In the genomic region with DNA sequence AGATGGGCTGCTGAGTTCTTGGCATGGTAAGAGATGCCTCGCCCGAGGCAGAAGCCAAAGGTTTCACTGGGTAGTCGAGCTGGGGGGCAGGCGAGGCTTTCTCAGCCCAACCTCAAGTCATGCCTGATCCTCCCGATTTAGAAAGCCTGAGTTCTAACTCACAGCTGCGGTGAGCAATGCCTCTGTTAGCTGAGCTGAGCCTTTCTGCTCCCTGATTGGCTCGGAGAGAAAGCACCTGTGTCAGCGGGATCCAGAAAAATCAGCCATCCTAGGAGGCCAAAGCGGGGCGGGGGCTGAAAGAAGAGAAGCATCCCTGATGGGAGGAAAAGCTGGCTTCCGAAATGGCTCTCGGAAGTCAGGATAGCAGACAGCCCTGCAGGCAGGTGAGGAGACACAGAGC, we compare ENCODE assay signal across 2 cellular contexts.
TF ChIP-seq lines count a peak whose summit lies in the region.

No MANE protein-coding gene starts in this region.

TF ChIP-seq in GM23338, 12 proteins besides CTCF, POLR2A, EP300 and RAD21 (continues in another document):
- TF ChIP-seq STAT1 (IDR thresholded peaks at IDR 0.05; ENCODE audit: unreplicated experiment): no peak
- no peak for TF ChIP-seq ZNF114 (CRISPR knock-in tag; IDR thresholded peaks at IDR 0.05)
- TF ChIP-seq, protein P1, sequence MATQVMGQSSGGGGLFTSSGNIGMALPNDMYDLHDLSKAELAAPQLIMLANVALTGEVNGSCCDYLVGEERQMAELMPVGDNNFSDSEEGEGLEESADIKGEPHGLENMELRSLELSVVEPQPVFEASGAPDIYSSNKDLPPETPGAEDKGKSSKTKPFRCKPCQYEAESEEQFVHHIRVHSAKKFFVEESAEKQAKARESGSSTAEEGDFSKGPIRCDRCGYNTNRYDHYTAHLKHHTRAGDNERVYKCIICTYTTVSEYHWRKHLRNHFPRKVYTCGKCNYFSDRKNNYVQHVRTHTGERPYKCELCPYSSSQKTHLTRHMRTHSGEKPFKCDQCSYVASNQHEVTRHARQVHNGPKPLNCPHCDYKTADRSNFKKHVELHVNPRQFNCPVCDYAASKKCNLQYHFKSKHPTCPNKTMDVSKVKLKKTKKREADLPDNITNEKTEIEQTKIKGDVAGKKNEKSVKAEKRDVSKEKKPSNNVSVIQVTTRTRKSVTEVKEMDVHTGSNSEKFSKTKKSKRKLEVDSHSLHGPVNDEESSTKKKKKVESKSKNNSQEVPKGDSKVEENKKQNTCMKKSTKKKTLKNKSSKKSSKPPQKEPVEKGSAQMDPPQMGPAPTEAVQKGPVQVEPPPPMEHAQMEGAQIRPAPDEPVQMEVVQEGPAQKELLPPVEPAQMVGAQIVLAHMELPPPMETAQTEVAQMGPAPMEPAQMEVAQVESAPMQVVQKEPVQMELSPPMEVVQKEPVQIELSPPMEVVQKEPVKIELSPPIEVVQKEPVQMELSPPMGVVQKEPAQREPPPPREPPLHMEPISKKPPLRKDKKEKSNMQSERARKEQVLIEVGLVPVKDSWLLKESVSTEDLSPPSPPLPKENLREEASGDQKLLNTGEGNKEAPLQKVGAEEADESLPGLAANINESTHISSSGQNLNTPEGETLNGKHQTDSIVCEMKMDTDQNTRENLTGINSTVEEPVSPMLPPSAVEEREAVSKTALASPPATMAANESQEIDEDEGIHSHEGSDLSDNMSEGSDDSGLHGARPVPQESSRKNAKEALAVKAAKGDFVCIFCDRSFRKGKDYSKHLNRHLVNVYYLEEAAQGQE (IDR thresholded peaks at IDR 0.05; ENCODE audit: unreplicated experiment): no peak
- TF ChIP-seq JUNB (IDR thresholded peaks at IDR 0.05; ENCODE audit: unreplicated experiment): no peak
- no peak for TF ChIP-seq ZNF331 (CRISPR knock-in tag; IDR thresholded peaks at IDR 0.05; ENCODE audit: low read depth)
- no peak for TF ChIP-seq EZH2phosphoT487 (IDR thresholded peaks at IDR 0.05; ENCODE audit: unreplicated experiment)
- TF ChIP-seq NANOG (IDR thresholded peaks at IDR 0.05; ENCODE audit: borderline replicate concordance): no peak
- no peak for TF ChIP-seq POLR2AphosphoS5 (IDR thresholded peaks at IDR 0.05; ENCODE audit: low read depth)
- TF ChIP-seq EZH2 (IDR thresholded peaks at IDR 0.05; ENCODE audit: low read depth, unreplicated experiment): no peak
- no peak for TF ChIP-seq ETS1 (IDR thresholded peaks at IDR 0.05)

TF ChIP-seq in H1, 55 proteins besides CTCF, POLR2A, EP300 and RAD21:
- TF ChIP-seq RBBP5 (IDR thresholded peaks at IDR 0.05; ENCODE audit: borderline replicate concordance, low read depth, low read length): no peak
- TF ChIP-seq YY1 (IDR thresholded peaks at IDR 0.05; ENCODE audit: low read depth, low read length): peak; percentile 11; the same call in 1 of the 2 replicates
- no peak for TF ChIP-seq PHF8 (conservative IDR thresholded peaks at IDR 0.05; ENCODE audit: low read depth, low read length)
- TF ChIP-seq BACH1 (IDR thresholded peaks at IDR 0.05; ENCODE audit: low read length): no peak
- TF ChIP-seq CHD1 (IDR thresholded peaks at IDR 0.05; ENCODE audit: low read depth, low read length): no peak
